Comparison of ENCODE assay signal across 2 cellular contexts in the genomic region with DNA sequence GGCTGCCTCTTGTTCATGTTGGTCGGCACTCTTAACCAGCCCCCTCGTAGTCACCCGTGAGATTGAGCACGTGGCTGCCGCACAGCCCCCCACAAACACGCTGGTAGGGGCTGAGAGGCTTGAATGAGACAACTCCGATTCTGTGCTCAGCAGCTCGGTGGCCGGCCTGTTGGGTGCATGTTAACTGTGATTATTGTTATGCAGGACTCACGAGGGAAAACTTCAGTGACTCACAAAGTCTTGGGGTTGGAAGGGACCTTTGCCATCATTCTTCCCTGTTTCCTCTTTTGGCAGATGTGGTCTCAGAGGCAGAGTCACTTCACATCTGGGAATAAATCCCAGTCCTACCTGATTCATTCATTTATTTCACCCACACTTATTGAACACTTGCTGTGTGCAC.
TF ChIP-seq lines count a peak whose summit lies in the region.

No MANE protein-coding gene starts in this region.

TF ChIP-seq in A549, 52 proteins besides CTCF, POLR2A, EP300 and RAD21:
- no peak for TF ChIP-seq KDM1A (IDR thresholded peaks at IDR 0.05; ENCODE audit: low read depth)
- TF ChIP-seq, protein P1, sequence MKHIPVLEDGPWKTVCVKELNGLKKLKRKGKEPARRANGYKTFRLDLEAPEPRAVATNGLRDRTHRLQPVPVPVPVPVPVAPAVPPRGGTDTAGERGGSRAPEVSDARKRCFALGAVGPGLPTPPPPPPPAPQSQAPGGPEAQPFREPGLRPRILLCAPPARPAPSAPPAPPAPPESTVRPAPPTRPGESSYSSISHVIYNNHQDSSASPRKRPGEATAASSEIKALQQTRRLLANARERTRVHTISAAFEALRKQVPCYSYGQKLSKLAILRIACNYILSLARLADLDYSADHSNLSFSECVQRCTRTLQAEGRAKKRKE (CRISPR knock-in tag; IDR thresholded peaks at IDR 0.05; ENCODE audit: low read depth) = no peak
- TF ChIP-seq RCOR1 (IDR thresholded peaks at IDR 0.05; ENCODE audit: low read depth, low read length) = no peak
- no peak for TF ChIP-seq ZC3H11A (IDR thresholded peaks at IDR 0.05)
- no peak for TF ChIP-seq CHD4 (IDR thresholded peaks at IDR 0.05; ENCODE audit: borderline replicate concordance)
- no peak for TF ChIP-seq FOSL2 (IDR thresholded peaks at IDR 0.05)
- no peak for TF ChIP-seq FOSL2 (CRISPR knock-in tag; IDR thresholded peaks at IDR 0.05)
- no peak for TF ChIP-seq SMC3 (IDR thresholded peaks at IDR 0.05)
- no peak for TF ChIP-seq JUNB (IDR thresholded peaks at IDR 0.05)

TF ChIP-seq in IMR-90, 13 proteins besides CTCF, POLR2A, EP300 and RAD21:
- TF ChIP-seq RCOR1 (IDR thresholded peaks at IDR 0.05; ENCODE audit: insufficient replicate concordance, low read length) (peak; percentile 93), BHLHE40 (IDR thresholded peaks at IDR 0.05; ENCODE audit: low read depth, low read length) (peak; percentile 76), MAFK (IDR thresholded peaks at IDR 0.05; ENCODE audit: low read depth, low read length) (no peak), SMC3 (IDR thresholded peaks at IDR 0.05; ENCODE audit: low read depth, low read length) (peak; percentile 32; the same call in 1 of the 2 replicates), FOS (IDR thresholded peaks at IDR 0.05; ENCODE audit: low read depth, low read length) (peak; percentile 82), CHD1 (IDR thresholded peaks at IDR 0.05; ENCODE audit: low read depth, low read length) (no peak)
- TF ChIP-seq, protein P2, sequence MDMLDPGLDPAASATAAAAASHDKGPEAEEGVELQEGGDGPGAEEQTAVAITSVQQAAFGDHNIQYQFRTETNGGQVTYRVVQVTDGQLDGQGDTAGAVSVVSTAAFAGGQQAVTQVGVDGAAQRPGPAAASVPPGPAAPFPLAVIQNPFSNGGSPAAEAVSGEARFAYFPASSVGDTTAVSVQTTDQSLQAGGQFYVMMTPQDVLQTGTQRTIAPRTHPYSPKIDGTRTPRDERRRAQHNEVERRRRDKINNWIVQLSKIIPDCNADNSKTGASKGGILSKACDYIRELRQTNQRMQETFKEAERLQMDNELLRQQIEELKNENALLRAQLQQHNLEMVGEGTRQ (IDR thresholded peaks at IDR 0.05; ENCODE audit: low read depth, low read length) = peak; percentile 53; the same call in 1 of the 2 replicates
